22 cellular contexts compared by ENCODE assay signal in the genomic region with DNA sequence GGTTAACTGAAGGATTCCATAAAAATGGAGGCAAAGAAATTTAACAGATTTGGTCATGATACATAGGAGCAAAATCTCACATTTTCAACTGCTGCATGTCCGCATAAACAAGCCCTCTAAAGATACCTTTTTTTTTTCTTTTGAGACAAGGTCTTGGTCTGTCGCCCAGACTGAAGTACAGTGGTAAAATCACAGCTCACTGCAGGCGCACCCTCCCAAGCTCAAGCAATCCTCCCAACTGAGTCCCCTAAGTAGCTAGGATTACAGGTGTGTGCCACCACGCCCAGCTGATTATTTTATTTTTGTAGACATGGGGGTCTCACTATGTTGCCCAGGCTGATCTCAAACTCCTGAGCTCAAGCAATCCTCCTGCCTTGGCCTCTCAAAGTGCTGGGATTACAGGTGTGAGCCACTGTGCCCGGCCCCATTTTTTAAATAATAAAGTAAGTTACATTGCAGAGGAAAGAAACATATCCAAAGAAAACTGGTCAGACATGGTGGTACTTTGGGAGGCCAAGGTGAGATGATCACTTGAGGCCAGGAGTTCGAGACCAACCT.
"Had no signal": no experiment of that assay in that cellular context is flagged by ENCODE, and none has a peak within 500 bp of the region (broad histone marks: within the 10 kb centered on the region; RNA-seq: fewer than 3 reads in every experiment).

No MANE protein-coding gene starts in this region.

- H3K27me3 ChIP-seq: pancreas, right atrium auricular region, tibial nerve had no signal

- DNase-seq: activated CD8-positive, alpha-beta memory T cell treated with anti-CD3 and anti-CD28 coated beads, Interleukin-2, amount 50 U/mL, for 48 hours; activated effector memory CD4-positive, alpha-beta T cell treated with anti-CD3 and anti-CD28 coated beads, Interleukin-2, amount 50 U/mL, for 16 hours; activated naive CD4-positive, alpha-beta T cell treated with anti-CD3 and anti-CD28 coated beads, Interleukin-2, amount 50 U/mL, for 16 hours; activated T-cell treated with anti-CD3 and anti-CD28 coated beads, Interleukin-2, amount 50 U/mL, for 72 hours; anterior cingulate cortex; caudate nucleus; effector CD4-positive, alpha-beta T cell; erythroblast; foreskin fibroblast; left ventricle myocardium inferior; mammary epithelial cell; pancreas; psoas muscle; stimulated activated CD4-positive, alpha-beta T cell treated with anti-CD3 and anti-CD28 coated beads, Interleukin-4, amount 100 ng/mL, for 4 hours; stimulated activated naive CD8-positive, alpha-beta T cell treated with anti-CD3 and anti-CD28 coated beads, Interleukin-15, amount 100 ng/mL, for 72 hours; T-helper 1 cell had no signal

- H3K27ac Mint-ChIP-seq: activated T-cell treated with anti-CD3 and anti-CD28 coated beads, Interleukin-2, amount 50 U/mL, for 72 hours; brain; dendritic cell treated with granulocyte-macrophage colony-stimulating factor and Interleukin-4, amounts not matched to agents 40 ng/mL and 50 ng/mL, for 4 days; mesothelial cell of epicardium; natural killer cell treated with Interleukin-12 subunit alpha and Interleukin-12 subunit beta and Interleukin-15 and Interleukin-18, amount 100 ng/mL, for 72 hours had no signal

- H3K27me3 Mint-ChIP-seq: brain; dendritic cell treated with granulocyte-macrophage colony-stimulating factor and Interleukin-4, amounts not matched to agents 40 ng/mL and 50 ng/mL, for 4 days; natural killer cell treated with Interleukin-12 subunit alpha and Interleukin-12 subunit beta and Interleukin-15 and Interleukin-18, amount 100 ng/mL, for 72 hours; stimulated activated naive CD8-positive, alpha-beta T cell treated with anti-CD3 and anti-CD28 coated beads, Interleukin-15, amount 100 ng/mL, for 72 hours had no signal

- H3K4me1 ChIP-seq: pancreas, psoas muscle, right atrium auricular region, tibial nerve had no signal

- H3K27ac ChIP-seq: left ventricle myocardium inferior, pancreas, psoas muscle, right atrium auricular region, tibial nerve had no signal

- H3K9me3 ChIP-seq: left ventricle myocardium inferior, pancreas, psoas muscle, right atrium auricular region, tibial nerve had no signal

- H3K4me3 Mint-ChIP-seq: activated T-cell treated with anti-CD3 and anti-CD28 coated beads, Interleukin-2, amount 50 U/mL, for 72 hours; brain; dendritic cell treated with granulocyte-macrophage colony-stimulating factor and Interleukin-4, amounts not matched to agents 40 ng/mL and 50 ng/mL, for 4 days; mesothelial cell of epicardium; natural killer cell treated with Interleukin-12 subunit alpha and Interleukin-12 subunit beta and Interleukin-15 and Interleukin-18, amount 100 ng/mL, for 72 hours; stimulated activated naive CD8-positive, alpha-beta T cell treated with anti-CD3 and anti-CD28 coated beads, Interleukin-15, amount 100 ng/mL, for 72 hours had no signal

- H3K4me1 Mint-ChIP-seq: brain, mesothelial cell of epicardium had no signal

- H3K9me3 Mint-ChIP-seq: activated T-cell treated with anti-CD3 and anti-CD28 coated beads, Interleukin-2, amount 50 U/mL, for 72 hours; brain; dendritic cell treated with granulocyte-macrophage colony-stimulating factor and Interleukin-4, amounts not matched to agents 40 ng/mL and 50 ng/mL, for 4 days; mesothelial cell of epicardium; natural killer cell treated with Interleukin-12 subunit alpha and Interleukin-12 subunit beta and Interleukin-15 and Interleukin-18, amount 100 ng/mL, for 72 hours; stimulated activated naive CD8-positive, alpha-beta T cell treated with anti-CD3 and anti-CD28 coated beads, Interleukin-15, amount 100 ng/mL, for 72 hours had no signal

- H3K4me3 ChIP-seq: left ventricle myocardium inferior, pancreas, psoas muscle, right atrium auricular region, tibial nerve had no signal

- H3K36me3 Mint-ChIP-seq: natural killer cell treated with Interleukin-12 subunit alpha and Interleukin-12 subunit beta and Interleukin-15 and Interleukin-18, amount 100 ng/mL, for 72 hours had no signal

- ATAC-seq: activated T-cell treated with anti-CD3 and anti-CD28 coated beads, Interleukin-2, amount 50 U/mL, for 72 hours; natural killer cell treated with Interleukin-12 subunit alpha and Interleukin-12 subunit beta and Interleukin-15 and Interleukin-18, amount 100 ng/mL, for 72 hours; pancreas; psoas muscle; stimulated activated naive CD8-positive, alpha-beta T cell treated with anti-CD3 and anti-CD28 coated beads, Interleukin-15, amount 100 ng/mL, for 72 hours had no signal
